ENCODE assay signal across 8 cellular contexts in genomic region chr6:34391023-34391485, GRCh38. TPM values are rescaled to one million over a fixed set of nuclear protein-coding genes. Genes with fewer than 3 reads are reported as not detected.
DNase-seq lines count a peak whose midpoint lies in the region; ATAC-seq and TF ChIP-seq lines count a peak whose summit lies in the region.

No MANE protein-coding gene starts in this region.

- H3K36me3 ChIP-seq in Peyer's patch (no peaks in the 10 kb centered on the region), neutrophil (no peaks in the 10 kb centered on the region)

- H3K4me3 ChIP-seq in Peyer's patch (peak overlapping the region in 3 of 4 donors; percentile 80 to 92 (median 89)), neutrophil (ENCODE audit: low read depth in 1 of 2, low read length in 1 of 2) (peak overlapping the region; percentile 93 to 96)

- H3K9me3 ChIP-seq in Peyer's patch (no peaks in the 10 kb centered on the region), neutrophil (no peaks in the 10 kb centered on the region)

- H3K27me3 ChIP-seq in Peyer's patch (no peaks in the 10 kb centered on the region), neutrophil (no peaks in the 10 kb centered on the region)

- H3K27ac ChIP-seq in Peyer's patch (peak overlapping the region; percentile 37 to 96 (median 89)), neutrophil (peak overlapping the region; percentile 99)

- no peak for TF ChIP-seq CTCF in Peyer's patch (IDR thresholded peaks at IDR 0.05)
- TF ChIP-seq CTCF in neutrophil (IDR thresholded peaks at IDR 0.05), result no peak

- no peak for ATAC-seq in GM21423 (IDR thresholded peaks at IDR 0.05; ENCODE audit: unreplicated experiment)

- DNase-seq in AML-193 (lab: John Stamatoyannopoulos, UW) (peak; percentile 79 to 85), HT-29 (ENCODE audit: low spot score) (peak; percentile 40), Peyer's patch (peak in 2 of 3 donors; percentile 27 to 49), fibroblast of gingiva (ENCODE audit: low read depth) (peak; percentile 98), GDM1 (lab: John Stamatoyannopoulos, UW) (no peak)
- DNase-seq in activated CD4-positive, alpha-beta T cell treated with anti-CD3 and anti-CD28 coated beads, Interleukin-2, amount 50 U/mL, for 48 hours, result no peak

- TF ChIP-seq POLR2A in Peyer's patch (IDR thresholded peaks at IDR 0.05), result no peak

- H3K4me1 ChIP-seq in Peyer's patch, result peaks cover 0 to 18% (median 5%) of the 10 kb centered on the region in 4 donors
- H3K4me1 ChIP-seq in neutrophil (ENCODE audit: control insufficient read depth in 1 of 2, insufficient read depth in 1 of 2, low read depth in 1 of 2, low read length in 1 of 2), result peaks cover 35 to 46% of the 10 kb centered on the region in 2 experiments

RNA-seq across cellular contexts. Expression of gene NUDT3, which starts 1.4 kb away (rescaled TPM):
- total RNA-seq in HT-29 (2014; rRNA removed; shearing (Covaris generic)), result 20.0 and 20.7 TPM in 2 replicates
- total RNA-seq in Peyer's patch, result 10 to 100 TPM; 17.3 to 28.1 (median 20.6) TPM

RNA-seq across cellular contexts. Expression of gene RPS10, which starts 34.8 kb away (rescaled TPM):
- 2,917 and 3,132 TPM in 2 replicates for total RNA-seq in HT-29 (2014; rRNA removed; shearing (Covaris generic))
- 1,000 to 10,000 TPM in 2 of 4 donors, 100 to 1,000 TPM in 2; 729 to 2,642 (median 1,002) TPM for total RNA-seq in Peyer's patch

Comparison
In these comparisons a context has a peak if more than half of its experiments do, and no peak if none do; other contexts are left out.
1. DNase-seq: peak in AML-193 (2 of 2), HT-29 (single experiment), Peyer's patch (2 of 3) and fibroblast of gingiva (single experiment); none in activated CD4-positive, alpha-beta T cell treated with anti-CD3 and anti-CD28 coated beads, Interleukin-2, amount 50 U/mL, for 48 hours (0 of 2) and GDM1 (single experiment).